Comparison of ENCODE assay signal across 9 cellular contexts in the genomic region with DNA sequence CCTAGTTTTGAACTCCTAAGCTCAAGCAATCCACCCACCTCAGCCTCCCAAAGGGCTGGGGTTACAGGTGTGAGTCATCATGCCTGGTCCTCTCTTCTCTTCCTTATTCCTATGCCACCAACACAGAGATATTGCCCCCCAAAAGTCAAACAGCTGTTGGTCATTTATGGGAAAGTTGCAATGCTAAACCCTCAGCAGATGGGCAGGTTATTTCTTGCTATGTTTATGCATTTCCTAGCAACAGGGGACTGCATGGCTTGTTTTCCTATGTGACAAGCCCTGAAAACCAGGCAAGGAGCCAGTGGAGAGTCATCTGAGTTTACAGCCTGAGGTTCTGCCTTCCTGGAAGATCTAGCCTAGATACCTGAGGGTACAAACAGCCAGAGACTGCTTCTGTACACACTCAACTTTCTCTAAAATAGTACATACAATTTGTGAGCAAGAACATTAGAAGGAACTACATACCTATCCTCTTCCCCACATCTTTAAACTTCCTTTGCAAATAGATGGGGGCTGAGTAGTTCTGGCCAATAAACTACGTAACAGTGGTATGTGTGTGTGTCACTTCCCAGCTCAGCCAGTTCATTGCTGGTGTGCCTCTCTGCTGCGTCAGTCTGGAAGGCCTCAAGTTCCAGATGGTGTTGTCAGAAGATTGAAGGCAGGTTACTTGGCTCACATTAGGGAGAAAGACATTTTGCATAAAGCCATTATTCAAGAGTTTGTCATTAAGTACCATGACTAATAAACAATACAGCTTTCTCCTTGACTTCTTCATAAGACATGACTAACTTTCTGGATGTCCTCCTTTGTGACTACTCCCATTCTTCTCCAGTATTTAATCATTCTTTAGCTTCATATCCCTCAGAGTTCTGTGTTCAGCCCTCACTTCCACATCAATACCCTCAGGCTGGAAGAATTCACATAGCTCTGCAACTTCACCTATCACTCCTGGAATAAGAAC.
DNase-seq lines count a peak whose midpoint lies in the region; ATAC-seq lines count a peak whose summit lies in the region.
"Had no signal": no experiment of that assay in that cellular context is flagged by ENCODE, and none has a peak within 500 bp of the region (broad histone marks: within the 10 kb centered on the region; RNA-seq: fewer than 3 reads in every experiment).

No MANE protein-coding gene starts in this region.

- no peak overlapping the region for H3K4me3 ChIP-seq in skeletal muscle cell (ENCODE audit: low read depth, low read length)

- no peaks in the 10 kb centered on the region for H3K9me3 Mint-ChIP-seq in natural killer cell treated with Interleukin-12 subunit alpha and Interleukin-12 subunit beta and Interleukin-15 and Interleukin-18, amount 100 ng/mL, for 72 hours
- no peaks in the 10 kb centered on the region for H3K9me3 Mint-ChIP-seq in stimulated activated memory B cell treated with anti-CD40 and anti-IgM and Interleukin-4, amounts not matched to agents 10 μg/mL and 1 μg/mL and 100 μg/mL, for 72 hours

- peaks cover 0 to 3% of the 10 kb centered on the region in 2 donors for H3K4me1 Mint-ChIP-seq in natural killer cell treated with Interleukin-12 subunit alpha and Interleukin-12 subunit beta and Interleukin-15 and Interleukin-18, amount 100 ng/mL, for 72 hours (ENCODE audit: low read depth in 2 of 2)
- no peaks in the 10 kb centered on the region for H3K4me1 Mint-ChIP-seq in stimulated activated memory B cell treated with anti-CD40 and anti-IgM and Interleukin-4, amounts not matched to agents 10 μg/mL and 1 μg/mL and 100 μg/mL, for 72 hours

- peaks cover 6% of the 10 kb centered on the region in 2 donors for H3K27me3 Mint-ChIP-seq in natural killer cell treated with Interleukin-12 subunit alpha and Interleukin-12 subunit beta and Interleukin-15 and Interleukin-18, amount 100 ng/mL, for 72 hours
- no peaks in the 10 kb centered on the region for H3K27me3 Mint-ChIP-seq in stimulated activated memory B cell treated with anti-CD40 and anti-IgM and Interleukin-4, amounts not matched to agents 10 μg/mL and 1 μg/mL and 100 μg/mL, for 72 hours

- H3K4me3 Mint-ChIP-seq in natural killer cell treated with Interleukin-12 subunit alpha and Interleukin-12 subunit beta and Interleukin-15 and Interleukin-18, amount 100 ng/mL, for 72 hours, result no peak overlapping the region
- no peak overlapping the region for H3K4me3 Mint-ChIP-seq in stimulated activated memory B cell treated with anti-CD40 and anti-IgM and Interleukin-4, amounts not matched to agents 10 μg/mL and 1 μg/mL and 100 μg/mL, for 72 hours
- H3K4me3 Mint-ChIP-seq: CD4-positive, CD25-positive, alpha-beta regulatory T cell had no signal

- H3K27ac Mint-ChIP-seq in natural killer cell treated with Interleukin-12 subunit alpha and Interleukin-12 subunit beta and Interleukin-15 and Interleukin-18, amount 100 ng/mL, for 72 hours, result no peak overlapping the region
- H3K27ac Mint-ChIP-seq in stimulated activated memory B cell treated with anti-CD40 and anti-IgM and Interleukin-4, amounts not matched to agents 10 μg/mL and 1 μg/mL and 100 μg/mL, for 72 hours, result no peak overlapping the region
- H3K27ac Mint-ChIP-seq: CD4-positive, CD25-positive, alpha-beta regulatory T cell had no signal

- H3K36me3 Mint-ChIP-seq in natural killer cell treated with Interleukin-12 subunit alpha and Interleukin-12 subunit beta and Interleukin-15 and Interleukin-18, amount 100 ng/mL, for 72 hours, result no peaks in the 10 kb centered on the region
- no peaks in the 10 kb centered on the region for H3K36me3 Mint-ChIP-seq in stimulated activated memory B cell treated with anti-CD40 and anti-IgM and Interleukin-4, amounts not matched to agents 10 μg/mL and 1 μg/mL and 100 μg/mL, for 72 hours
- H3K36me3 Mint-ChIP-seq: CD4-positive, CD25-positive, alpha-beta regulatory T cell had no signal

- no peak for ATAC-seq in natural killer cell treated with Interleukin-12 subunit alpha and Interleukin-12 subunit beta and Interleukin-15 and Interleukin-18, amount 100 ng/mL, for 72 hours
- no peak for ATAC-seq in stimulated activated memory B cell treated with anti-CD40 and anti-IgM and Interleukin-4, amounts not matched to agents 10 μg/mL and 1 μg/mL and 100 μg/mL, for 72 hours

- DNase-seq in NCI-H82 (lab: John Stamatoyannopoulos, UW) (peak; percentile 29), NCI-H82 treated with DMSO at 0.1 percent for 48 hours (lab: John Stamatoyannopoulos, UW; ENCODE audit: unreplicated experiment) (no peak), SW 1271 (lab: John Stamatoyannopoulos, UW) (peak; percentile 94 to 99), glomerular endothelial cell (ENCODE audit: extremely low read depth, low read depth, low spot score) (peak; percentile 97), skeletal muscle cell (ENCODE audit: low read depth) (peak; percentile 99)
- DNase-seq in natural killer cell treated with Interleukin-12 subunit alpha and Interleukin-12 subunit beta and Interleukin-15 and Interleukin-18, amount 100 ng/mL, for 72 hours (ENCODE audit: low spot score), result no peak
- DNase-seq in stimulated activated CD4-positive, alpha-beta T cell treated with anti-CD3 and anti-CD28 coated beads, Interleukin-4, amount 100 ng/mL, for 4 hours, result no peak
- DNase-seq: CD4-positive, CD25-positive, alpha-beta regulatory T cell had no signal

Comparison
In these comparisons a context has a peak if more than half of its experiments do, and no peak if none do; other contexts are left out.
1. DNase-seq: peak in NCI-H82 (single experiment), SW 1271 (2 of 2), glomerular endothelial cell (single experiment) and skeletal muscle cell (single experiment); none in NCI-H82 treated with DMSO at 0.1 percent for 48 hours (single experiment), natural killer cell treated with Interleukin-12 subunit alpha and Interleukin-12 subunit beta and Interleukin-15 and Interleukin-18, amount 100 ng/mL, for 72 hours (single experiment) and stimulated activated CD4-positive, alpha-beta T cell treated with anti-CD3 and anti-CD28 coated beads, Interleukin-4, amount 100 ng/mL, for 4 hours (0 of 2).